ENCODE assay signal across 8 cellular contexts in genomic region chrX:76279007-76279406, GRCh38.
DNase-seq lines count a peak whose midpoint lies in the region; ATAC-seq and TF ChIP-seq lines count a peak whose summit lies in the region.

No MANE protein-coding gene starts in this region.

- H3K9me2 ChIP-seq in OCI-LY1 (ENCODE audit: low read depth, low read length) (no peaks in the 10 kb centered on the region), hepatocyte (replicated peaks; ENCODE audit: insufficient read depth) (no peaks in the 10 kb centered on the region)

- H3K79me2 ChIP-seq in OCI-LY1 (ENCODE audit: insufficient read depth, low read length) (no peaks in the 10 kb centered on the region), hepatocyte (no peaks in the 10 kb centered on the region), smooth muscle cell (ENCODE audit: low read depth) (no peaks in the 10 kb centered on the region)

- H3K4me3 ChIP-seq in OCI-LY1 (ENCODE audit: low read depth, low read length, poor library complexity, severe bottlenecking): no peak overlapping the region
- no peak overlapping the region for H3K4me3 ChIP-seq in hepatocyte
- no peak overlapping the region for H3K4me3 ChIP-seq in smooth muscle cell

- H3K27me3 ChIP-seq in OCI-LY1 (ENCODE audit: insufficient read depth, low read length) (no peaks in the 10 kb centered on the region), hepatocyte (no peaks in the 10 kb centered on the region), smooth muscle cell (ENCODE audit: low read depth) (no peaks in the 10 kb centered on the region)

- H3K27me3 Mint-ChIP-seq in activated naive CD8-positive, alpha-beta T cell treated with anti-CD3 and anti-CD28 coated beads for 36 hours: peaks cover 3% of the 10 kb centered on the region

- no peaks in the 10 kb centered on the region for H3K36me3 ChIP-seq in OCI-LY1 (ENCODE audit: insufficient read depth, low read length)
- no peaks in the 10 kb centered on the region for H3K36me3 ChIP-seq in hepatocyte (replicated peaks; ENCODE audit: insufficient read depth, low read depth)
- H3K36me3 ChIP-seq in smooth muscle cell (ENCODE audit: low read depth): no peaks in the 10 kb centered on the region

- H3K4me2 ChIP-seq in OCI-LY1 (ENCODE audit: low read length) (no peak overlapping the region), hepatocyte (no peak overlapping the region), smooth muscle cell (no peak overlapping the region)

- H3K9me3 ChIP-seq in OCI-LY1 (ENCODE audit: low read length) (no peaks in the 10 kb centered on the region), hepatocyte (ENCODE audit: low read depth) (no peaks in the 10 kb centered on the region), smooth muscle cell (replicated peaks; ENCODE audit: low read depth) (no peaks in the 10 kb centered on the region)

- DNase-seq in GM03348 (ENCODE audit: low spot score): peak; percentile 31
- DNase-seq in activated naive CD8-positive, alpha-beta T cell treated with anti-CD3 and anti-CD28 coated beads for 36 hours: peak; percentile 2
- DNase-seq in hepatocyte (ENCODE audit: low spot score): peak; percentile 52
- DNase-seq in smooth muscle cell (lab: John Stamatoyannopoulos, UW; ENCODE audit: unreplicated experiment): no peak

- H3K27ac Mint-ChIP-seq in activated naive CD8-positive, alpha-beta T cell treated with anti-CD3 and anti-CD28 coated beads for 36 hours: no peak overlapping the region

- H4K20me1 ChIP-seq in OCI-LY1 (ENCODE audit: insufficient read depth, low read length): no peaks in the 10 kb centered on the region
- H4K20me1 ChIP-seq in hepatocyte (ENCODE audit: insufficient read depth, poor library complexity, severe bottlenecking): no peaks in the 10 kb centered on the region
- H4K20me1 ChIP-seq in smooth muscle cell (ENCODE audit: low read depth): no peaks in the 10 kb centered on the region

- H2AFZ ChIP-seq in OCI-LY1 (ENCODE audit: low read length) (no peak overlapping the region), hepatocyte (no peak overlapping the region), smooth muscle cell (ENCODE audit: low read depth) (no peak overlapping the region)

- peak; percentile 63 for TF ChIP-seq CTCF in 22Rv1 (IDR thresholded peaks at IDR 0.05)
- peak; percentile 66 for TF ChIP-seq CTCF in OCI-LY1 (IDR thresholded peaks at IDR 0.05; ENCODE audit: low read length)
- TF ChIP-seq CTCF in hepatocyte (IDR thresholded peaks at IDR 0.05; ENCODE audit: poor library complexity): peak; percentile 73
- peak; percentile 58 for TF ChIP-seq CTCF in smooth muscle cell (IDR thresholded peaks at IDR 0.05; ENCODE audit: borderline replicate concordance, insufficient read depth, poor library complexity, severe bottlenecking)

- no peaks in the 10 kb centered on the region for H3K4me1 ChIP-seq in OCI-LY1 (ENCODE audit: insufficient read depth, low read length, severe bottlenecking)
- no peaks in the 10 kb centered on the region for H3K4me1 ChIP-seq in hepatocyte (ENCODE audit: insufficient read depth)
- no peaks in the 10 kb centered on the region for H3K4me1 ChIP-seq in smooth muscle cell (ENCODE audit: low read depth)

- H3K9me3 Mint-ChIP-seq in activated naive CD8-positive, alpha-beta T cell treated with anti-CD3 and anti-CD28 coated beads for 36 hours: peaks cover 1% of the 10 kb centered on the region

- H3K27ac ChIP-seq in 22Rv1 (no peak overlapping the region), OCI-LY1 (ENCODE audit: low read depth, low read length, poor library complexity, severe bottlenecking) (no peak overlapping the region), hepatocyte (no peak overlapping the region), smooth muscle cell (ENCODE audit: low read depth) (no peak overlapping the region)

- ATAC-seq in HG03342 (IDR thresholded peaks at IDR 0.05; ENCODE audit: unreplicated experiment): peak; percentile 86
- ATAC-seq in GM21423 (IDR thresholded peaks at IDR 0.05; ENCODE audit: unreplicated experiment): no peak

- H3K9ac ChIP-seq in OCI-LY1 (ENCODE audit: low read length) (no peak overlapping the region), smooth muscle cell (ENCODE audit: low read depth) (no peak overlapping the region)

- no peaks in the 10 kb centered on the region for H3K36me3 Mint-ChIP-seq in activated naive CD8-positive, alpha-beta T cell treated with anti-CD3 and anti-CD28 coated beads for 36 hours

- no peaks in the 10 kb centered on the region for H3K4me1 Mint-ChIP-seq in activated naive CD8-positive, alpha-beta T cell treated with anti-CD3 and anti-CD28 coated beads for 36 hours

- no peak overlapping the region for H3K4me3 Mint-ChIP-seq in activated naive CD8-positive, alpha-beta T cell treated with anti-CD3 and anti-CD28 coated beads for 36 hours

- H3F3A ChIP-seq in OCI-LY1 (ENCODE audit: insufficient read depth, low read length) (no peaks in the 10 kb centered on the region), smooth muscle cell (ENCODE audit: low read depth) (no peaks in the 10 kb centered on the region)
